ENCODE assay signal across 7 cellular contexts in genomic region chr3:14028122-14028521, GRCh38.
A peak's percentile ranks its signal among the peaks of the same experiment; 100 is the strongest.
DNase-seq lines count a peak whose midpoint lies in the region; ATAC-seq, FAIRE-seq and TF ChIP-seq lines count a peak whose summit lies in the region.
"Not testable (repeated sequence)": the region's sequence is repeated elsewhere in the genome, so short reads cannot be mapped to it uniquely, and the experiment has no call there.

No MANE protein-coding gene starts in this region.

- H3K9ac ChIP-seq in K562 (ENCODE audit: insufficient read depth in 1 of 2, low read depth in 2 of 2, low read length in 2 of 2); kidney (ENCODE audit: low read length in 2 of 2); HepG2 (ENCODE audit: insufficient read depth, low read depth, low read length): not testable (repeated sequence)

- H3K9me3 Mint-ChIP-seq in progenitor cell of endocrine pancreas (ENCODE audit: low read depth) = peaks cover 25% of the 10 kb centered on the region

- H3K4me2 ChIP-seq in A549; K562 (ENCODE audit: insufficient read depth, low read length); HepG2 (ENCODE audit: low read depth, low read length): not testable (repeated sequence)

- not testable (repeated sequence) for BruUV-seq in K562 (replicated peaks; lab: Mats Ljungman, UMichigan); HepG2 (replicated peaks; lab: Mats Ljungman, UMichigan)

- TF ChIP-seq CTCF in A549 (IDR thresholded peaks at IDR 0.05); K562 (IDR thresholded peaks at IDR 0.05 in 2 of 3, conservative IDR thresholded peaks at IDR 0.05 in 1 of 3; ENCODE audit: insufficient read depth in 2 of 3, low read depth in 1 of 3, low read length in 3 of 3); kidney (IDR thresholded peaks at IDR 0.05; ENCODE audit: borderline replicate concordance, extremely low read depth, insufficient read depth); HepG2 (CRISPR knock-in tag; IDR thresholded peaks at IDR 0.05); pancreas (IDR thresholded peaks at IDR 0.05); progenitor cell of endocrine pancreas (IDR thresholded peaks at IDR 0.05; ENCODE audit: unreplicated experiment): not testable (repeated sequence)

- not testable (repeated sequence) for DNase-seq in A549 (ENCODE audit: low read depth in 1 of 2, low spot score in 1 of 2); K562 (ENCODE audit: extremely low read depth in 1 of 4, low spot score in 3 of 4); kidney; HepG2 (ENCODE audit: low spot score); pancreas; progenitor cell of endocrine pancreas (ENCODE audit: low spot score, unreplicated experiment); small intestine

- not testable (repeated sequence) for H4K20me1 ChIP-seq in K562 (replicated peaks; ENCODE audit: control insufficient read depth, insufficient read depth, low read length); HepG2 (ENCODE audit: insufficient read depth, low read length)

- not testable (repeated sequence) for H3K36me3 ChIP-seq in K562 (ENCODE audit: control insufficient read depth, insufficient read depth, low read length); kidney (ENCODE audit: control insufficient read depth in 1 of 2, insufficient read depth in 2 of 2, low read length in 2 of 2); HepG2 (replicated peaks in 1 of 2; ENCODE audit: control insufficient read depth in 1 of 2, insufficient read depth in 2 of 2, low read length in 2 of 2); pancreas; small intestine (ENCODE audit: control insufficient read depth in 2 of 2, insufficient read depth in 2 of 2, low read length in 2 of 2)

- not testable (repeated sequence) for TF ChIP-seq POLR2A in A549 (IDR thresholded peaks at IDR 0.05; ENCODE audit: low read length); K562 (conservative IDR thresholded peaks at IDR 0.05); HepG2 (IDR thresholded peaks at IDR 0.05; ENCODE audit: insufficient read depth in 1 of 2, low read depth in 2 of 2, low read length in 2 of 2)

- not testable (repeated sequence) for H3K9me1 ChIP-seq in K562 (ENCODE audit: control insufficient read depth, insufficient read depth, low read length)

- not testable (repeated sequence) for H3K4me3 Mint-ChIP-seq in progenitor cell of endocrine pancreas (ENCODE audit: low read depth)

- WGBS in A549 (ENCODE audit: missing lambda C conversion rate) = 57% methylated on average over 9 of the region's 9 CpGs
- WGBS in K562 (ENCODE audit: insufficient coverage, low coverage, missing lambda C conversion rate) = 48% methylated on average over 6 of the region's 9 CpGs
- 66% methylated on average over 8 of the region's 9 CpGs for WGBS in HepG2 (ENCODE audit: low lambda C conversion rate)
- 88 to 89% methylated on average over 7 to 8 of the region's 9 CpGs for WGBS in pancreas, 2 donors
- 89 to 92% (median 90%) methylated on average over 6 to 9 of the region's 9 CpGs for WGBS in small intestine, 3 donors

- not testable (repeated sequence) for H2AFZ ChIP-seq in K562 (ENCODE audit: low read depth, low read length); HepG2 (ENCODE audit: low read length)

- H3K27me3 ChIP-seq in K562 (ENCODE audit: control insufficient read depth in 2 of 2, insufficient read depth in 2 of 2, low read length in 2 of 2); HepG2 (ENCODE audit: control insufficient read depth in 1 of 2, insufficient read depth in 2 of 2, low read length in 2 of 2); pancreas; small intestine (ENCODE audit: control insufficient read depth in 2 of 2, insufficient read depth in 2 of 2, low read length in 2 of 2): not testable (repeated sequence)

- in situ Hi-C loops in K562 (cut with MboI); HepG2 (cut with HindIII; ENCODE audit: extremely low pct_ligation_motif_present, low pct_unique_long_range_greater_than_20kb): not testable (repeated sequence)

- not testable (repeated sequence) for H3K36me3 Mint-ChIP-seq in progenitor cell of endocrine pancreas (ENCODE audit: insufficient read depth)

- CTCF ChIA-PET in A549 (lab: Yijun Ruan, JAX); K562 (lab: Yijun Ruan, JAX; ENCODE audit: low intra/inter-chr PET ratio); HepG2 (lab: Yijun Ruan, JAX; ENCODE audit: low intra/inter-chr PET ratio, low total read pairs): not testable (repeated sequence)

- H3K4me3 ChIP-seq in A549; K562; kidney (ENCODE audit: low read length in 2 of 2); HepG2 (replicated peaks in 1 of 3; ENCODE audit: insufficient read depth in 1 of 3, low read depth in 2 of 3, low read length in 3 of 3); pancreas; small intestine (ENCODE audit: low read depth in 1 of 2, low read length in 2 of 2): not testable (repeated sequence)

- intact Hi-C loops in K562 (cut with micrococcal nuclease); kidney (cut with DNase I); HepG2 (cut with micrococcal nuclease; ENCODE audit: unreplicated experiment); pancreas (cut with DNase I): not testable (repeated sequence)

- H3K27ac ChIP-seq in A549; K562 (ENCODE audit: extremely low read depth, low read depth, low read length); kidney (ENCODE audit: low read depth in 2 of 2, low read length in 2 of 2); HepG2 (ENCODE audit: extremely low read length, insufficient read depth, low read length); pancreas; small intestine (ENCODE audit: low read depth in 1 of 2, low read length in 1 of 2): not testable (repeated sequence)

- H3K9me3 ChIP-seq in A549; K562 (replicated peaks; ENCODE audit: control insufficient read depth, insufficient read depth, low read depth, low read length); kidney (ENCODE audit: control insufficient read depth in 1 of 2, low read length in 2 of 2); HepG2 (ENCODE audit: low read length); pancreas; small intestine (ENCODE audit: control insufficient read depth, low read depth): not testable (repeated sequence)

- not testable (repeated sequence) for TF ChIP-seq RAD21 in A549 (conservative IDR thresholded peaks at IDR 0.05 in 1 of 2, IDR thresholded peaks at IDR 0.05 in 1 of 2); K562 (CRISPR knock-in tag; conservative IDR thresholded peaks at IDR 0.05 in 1 of 2, IDR thresholded peaks at IDR 0.05 in 1 of 2); HepG2 (CRISPR knock-in tag; IDR thresholded peaks at IDR 0.05)

- not testable (repeated sequence) for H3K4me1 Mint-ChIP-seq in progenitor cell of endocrine pancreas (ENCODE audit: low read depth)

- not testable (repeated sequence) for TF ChIP-seq EP300 in A549 (IDR thresholded peaks at IDR 0.05); K562 (IDR thresholded peaks at IDR 0.05; ENCODE audit: low read length); HepG2 (IDR thresholded peaks at IDR 0.05; ENCODE audit: low read depth in 2 of 2, low read length in 2 of 2); HepG2 (CRISPR knock-in tag; IDR thresholded peaks at IDR 0.05; ENCODE audit: borderline replicate concordance)

- H3K79me2 ChIP-seq in K562 (ENCODE audit: control insufficient read depth, insufficient read depth, low read length); HepG2 (ENCODE audit: insufficient read depth, low read length): not testable (repeated sequence)

- not testable (repeated sequence) for H3K27me3 Mint-ChIP-seq in progenitor cell of endocrine pancreas

- not testable (repeated sequence) for H3K4me1 ChIP-seq in A549; K562 (replicated peaks in 1 of 2; ENCODE audit: control insufficient read depth in 2 of 2, insufficient read depth in 2 of 2, low read length in 2 of 2); kidney (ENCODE audit: control insufficient read depth in 1 of 2, insufficient read depth in 1 of 2, low read depth in 1 of 2, low read length in 2 of 2); HepG2 (ENCODE audit: insufficient read depth, low read length); pancreas; small intestine (ENCODE audit: control insufficient read depth in 2 of 2, insufficient read depth in 1 of 2, low read depth in 1 of 2, low read length in 1 of 2)

- H3K27ac Mint-ChIP-seq in progenitor cell of endocrine pancreas = peak overlapping the region; percentile 59

- not testable (repeated sequence) for FAIRE-seq in A549 (lab: Jason Lieb, UNC); K562 (lab: Jason Lieb, UNC); HepG2 (lab: Jason Lieb, UNC)
- FAIRE-seq in kidney (lab: Jason Lieb, UNC) (peak; percentile 94), pancreas (lab: Jason Lieb, UNC) (peak; percentile 9), small intestine (lab: Jason Lieb, UNC) (peak; percentile 30)

- POLR2A ChIA-PET in A549 (lab: Yijun Ruan, JAX); HepG2 (lab: Yijun Ruan, JAX): not testable (repeated sequence)
- POLR2A ChIA-PET in K562 (lab: Yijun Ruan, JAX) = interaction anchor here (1.6 kb wide), 1 partner anchor 11 kb away, joined by 6 read pairs; no protein-coding TSS in a partner anchor

- ATAC-seq in A549, K562, HepG2, pancreas: not testable (repeated sequence)

TF ChIP-seq in K562, 482 proteins besides CTCF, POLR2A, EP300 and RAD21 (continues in another document):
- peak; percentile 78 for TF ChIP-seq ZNF316 (IDR thresholded peaks at IDR 0.05)
